Comparison of ENCODE assay signal across 13 cellular contexts in genomic region chr15:46921906-46922305, GRCh38.
A peak's percentile ranks its signal among the peaks of the same experiment; 100 is the strongest.
DNase-seq lines count a peak whose midpoint lies in the region; ATAC-seq and TF ChIP-seq lines count a peak whose summit lies in the region.
"Had no signal": no experiment of that assay in that cellular context is flagged by ENCODE, and none has a peak within 500 bp of the region (broad histone marks: within the 10 kb centered on the region; RNA-seq: fewer than 3 reads in every experiment).

No MANE protein-coding gene starts in this region.

- no peak overlapping the region for H2AFZ ChIP-seq in neural progenitor cell (replicated peaks)
- H2AFZ ChIP-seq: GM23248 had no signal

- no peak for TF ChIP-seq CTCF in right atrium auricular region (IDR thresholded peaks at IDR 0.05)
- no peak for TF ChIP-seq CTCF in neural progenitor cell (IDR thresholded peaks at IDR 0.05)

- H3K4me2 ChIP-seq in neural progenitor cell: no peak overlapping the region
- H3K4me2 ChIP-seq: BLaER1 treated with 17β-estradiol and CSF1 and Interleukin-3, amounts not matched to agents 10 nM and 100 nM had no signal

- H3K27me3 Mint-ChIP-seq in neural progenitor cell (ENCODE audit: insufficient read depth, low read depth): peaks cover 3% of the 10 kb centered on the region
- H3K27me3 Mint-ChIP-seq: B cell had no signal

- H4K20me1 ChIP-seq in neural progenitor cell (ENCODE audit: low read depth): no peaks in the 10 kb centered on the region
- H4K20me1 ChIP-seq: BLaER1 treated with 17β-estradiol and CSF1 and Interleukin-3, amounts not matched to agents 10 nM and 100 nM had no signal

- H3K79me2 ChIP-seq in neural progenitor cell (ENCODE audit: low read depth): no peaks in the 10 kb centered on the region

- ATAC-seq in left ventricle myocardium superior: peak; percentile 50
- ATAC-seq: CD8-positive, alpha-beta T cell had no signal

- no peak overlapping the region for H3K27ac Mint-ChIP-seq in neural progenitor cell
- H3K27ac Mint-ChIP-seq: B cell; CD8-positive, alpha-beta T cell had no signal

- H3K27me3 ChIP-seq in right atrium auricular region (no peaks in the 10 kb centered on the region), neural progenitor cell (no peaks in the 10 kb centered on the region)
- H3K27me3 ChIP-seq: BLaER1 treated with 17β-estradiol and CSF1 and Interleukin-3, amounts not matched to agents 10 nM and 100 nM had no signal

- H3K9me3 Mint-ChIP-seq in neural progenitor cell: no peaks in the 10 kb centered on the region

- H3K4me1 Mint-ChIP-seq in neural progenitor cell: no peaks in the 10 kb centered on the region
- H3K4me1 Mint-ChIP-seq: B cell had no signal

- intact Hi-C loops in left ventricle myocardium superior (cut with micrococcal nuclease): no loop called here

- no peak overlapping the region for H3K27ac ChIP-seq in right atrium auricular region
- H3K27ac ChIP-seq in neural progenitor cell: no peak overlapping the region
- H3K27ac ChIP-seq: BLaER1 treated with 17β-estradiol and CSF1 and Interleukin-3, amounts not matched to agents 10 nM and 100 nM; GM23248 had no signal

- no peak overlapping the region for H3K9ac ChIP-seq in neural progenitor cell
- H3K9ac ChIP-seq: BLaER1 treated with 17β-estradiol and CSF1 and Interleukin-3, amounts not matched to agents 10 nM and 100 nM; GM23248 had no signal

- H3K9me3 ChIP-seq in right atrium auricular region (no peaks in the 10 kb centered on the region), neural progenitor cell (ENCODE audit: low read depth) (no peaks in the 10 kb centered on the region)
- H3K9me3 ChIP-seq: BLaER1 treated with 17β-estradiol and CSF1 and Interleukin-3, amounts not matched to agents 10 nM and 100 nM had no signal

- DNase-seq in NCI-H2171 treated with DMSO at 0.1 percent for 48 hours (lab: John Stamatoyannopoulos, UW): peak; percentile 12
- no peak for DNase-seq in NCI-H2171 (lab: John Stamatoyannopoulos, UW)
- DNase-seq in left ventricle myocardium superior: peak; percentile 36
- no peak for DNase-seq in right atrium auricular region (ENCODE audit: low spot score)
- peak; percentile 36 for DNase-seq in OCI-M1 (lab: John Stamatoyannopoulos, UW)
- DNase-seq in NAMALWA (ENCODE audit: low spot score): no peak
- DNase-seq in neural progenitor cell (ENCODE audit: low spot score): no peak
- DNase-seq: Calu3; CD8-positive, alpha-beta T cell; GM23248; HCEC 1CT had no signal

- H3K4me3 ChIP-seq in right atrium auricular region (no peak overlapping the region), neural progenitor cell (no peak overlapping the region)
- H3K4me3 ChIP-seq: BLaER1 treated with 17β-estradiol and CSF1 and Interleukin-3, amounts not matched to agents 10 nM and 100 nM; GM23248 had no signal

- H3K4me1 ChIP-seq in right atrium auricular region (no peaks in the 10 kb centered on the region), neural progenitor cell (peaks cover 6% of the 10 kb centered on the region)
- H3K4me1 ChIP-seq: BLaER1 treated with 17β-estradiol and CSF1 and Interleukin-3, amounts not matched to agents 10 nM and 100 nM had no signal

- no peak overlapping the region for H3K4me3 Mint-ChIP-seq in neural progenitor cell
- H3K4me3 Mint-ChIP-seq: B cell; CD8-positive, alpha-beta T cell had no signal

- no peaks in the 10 kb centered on the region for H3K36me3 Mint-ChIP-seq in neural progenitor cell
- H3K36me3 Mint-ChIP-seq: CD8-positive, alpha-beta T cell had no signal

- no peaks in the 10 kb centered on the region for H3K36me3 ChIP-seq in right atrium auricular region
- H3K36me3 ChIP-seq in neural progenitor cell: no peaks in the 10 kb centered on the region
- H3K36me3 ChIP-seq: BLaER1 treated with 17β-estradiol and CSF1 and Interleukin-3, amounts not matched to agents 10 nM and 100 nM had no signal

- H3F3A ChIP-seq in neural progenitor cell (ENCODE audit: low read depth): no peaks in the 10 kb centered on the region

Comparison
In these comparisons a context has a peak if more than half of its experiments do, and no peak if none do; other contexts are left out.
1. DNase-seq: peak in NCI-H2171 treated with DMSO at 0.1 percent for 48 hours (single experiment), left ventricle myocardium superior (single experiment) and OCI-M1 (single experiment); none in NCI-H2171 (single experiment), right atrium auricular region (single experiment), NAMALWA (single experiment) and neural progenitor cell (single experiment).